8 cellular contexts compared by ENCODE assay signal in genomic region chr6:70108230-70108629, GRCh38.
DNase-seq lines count a peak whose midpoint lies in the region; ATAC-seq, FAIRE-seq and TF ChIP-seq lines count a peak whose summit lies in the region.

No MANE protein-coding gene starts in this region.

- H3K9ac ChIP-seq in HUES64 (ENCODE audit: low read depth, low read length), result no peak overlapping the region

- ATAC-seq in foreskin keratinocyte, result peak; percentile 24
- ATAC-seq in HG02973 (IDR thresholded peaks at IDR 0.05; ENCODE audit: unreplicated experiment), result no peak

- CTCF ChIA-PET in AG04450 (lab: Charles Lee), result interaction anchor here (0.6 to 3.9 kb wide), 24 partner anchors 9 to 1470 kb away, joined by 3 to 49 read pairs (median 3); no protein-coding TSS in a partner anchor

- H3K4me3 ChIP-seq in AG04450 (ENCODE audit: low read depth, low read length) (no peak overlapping the region), HUES64 (ENCODE audit: low read length) (no peak overlapping the region), small intestine (ENCODE audit: low read depth in 1 of 2, low read length in 2 of 2) (no peak overlapping the region)

- WGBS in HUES64, result no CpG with 5 or more reads among the region's 1 CpG
- WGBS in small intestine, 3 donors, result 14 to 32% (median 15%) methylated on average over 1 of the region's 1 CpG

- H3K27me3 ChIP-seq in AG04450 (ENCODE audit: control insufficient read depth, insufficient read depth, low read length), result no peaks in the 10 kb centered on the region
- H3K27me3 ChIP-seq in HUES64 (ENCODE audit: insufficient read depth, low read length), result no peaks in the 10 kb centered on the region
- peaks cover 6% of the 10 kb centered on the region for H3K27me3 ChIP-seq in foreskin keratinocyte
- H3K27me3 ChIP-seq in small intestine (ENCODE audit: control insufficient read depth in 2 of 2, insufficient read depth in 2 of 2, low read length in 2 of 2), result no peaks in the 10 kb centered on the region

- POLR2A ChIA-PET in AG04450 (lab: Yijun Ruan, JAX), result no interaction called here

- peaks cover 10% of the 10 kb centered on the region for H3K4me1 ChIP-seq in HUES64 (ENCODE audit: insufficient read depth, low read length)
- H3K4me1 ChIP-seq in foreskin keratinocyte, result no peaks in the 10 kb centered on the region
- H3K4me1 ChIP-seq in small intestine (ENCODE audit: control insufficient read depth in 2 of 2, insufficient read depth in 1 of 2, low read depth in 1 of 2, low read length in 1 of 2), result no peaks in the 10 kb centered on the region

- TF ChIP-seq CTCF in AG04450 (IDR thresholded peaks at IDR 0.05; ENCODE audit: low read depth, low read length), result peak; percentile 74
- peak; percentile 54 for TF ChIP-seq CTCF in GM12872 (IDR thresholded peaks at IDR 0.05; ENCODE audit: insufficient read depth, low read depth, low read length)
- TF ChIP-seq CTCF in foreskin keratinocyte (conservative IDR thresholded peaks at IDR 0.05), result peak; percentile 80

- H3K36me3 ChIP-seq in HUES64 (ENCODE audit: insufficient read depth, low read length) (no peaks in the 10 kb centered on the region), small intestine (ENCODE audit: control insufficient read depth in 2 of 2, insufficient read depth in 2 of 2, low read length in 2 of 2) (no peaks in the 10 kb centered on the region)

- H3K9me3 ChIP-seq in AG04450 (ENCODE audit: control insufficient read depth, insufficient read depth, low read length) (no peaks in the 10 kb centered on the region), HUES64 (ENCODE audit: insufficient read depth, low read depth, low read length) (no peaks in the 10 kb centered on the region), small intestine (ENCODE audit: control insufficient read depth, low read depth) (no peaks in the 10 kb centered on the region)

- no peak for DNase-seq in AG04450 (ENCODE audit: low read depth, low spot score)
- DNase-seq in SK-N-DZ (ENCODE audit: low spot score), result peak; percentile 63
- peak in 1 of 2 donors; percentile 17 for DNase-seq in foreskin keratinocyte
- peak; percentile 3 for DNase-seq in small intestine
- no peak for DNase-seq in activated effector memory CD4-positive, alpha-beta T cell treated with Interleukin-2 at 50 U/mL for 16 hours

- H3K27ac ChIP-seq in AG04450 (ENCODE audit: low read depth, low read length) (no peak overlapping the region), HUES64 (ENCODE audit: low read depth, low read length) (0 out of 2 replicates have a peak overlapping the region, but pooled peaks have one; percentile 5), foreskin keratinocyte (no peak overlapping the region), small intestine (ENCODE audit: low read depth in 1 of 2, low read length in 1 of 2) (no peak overlapping the region)

- peak; percentile 80 for FAIRE-seq in small intestine (lab: Jason Lieb, UNC)

Comparison
In these comparisons a context has a peak if more than half of its experiments do, and no peak if none do; other contexts are left out.
1. DNase-seq: peak in SK-N-DZ (single experiment) and small intestine (single experiment); none in AG04450 (single experiment) and activated effector memory CD4-positive, alpha-beta T cell treated with Interleukin-2 at 50 U/mL for 16 hours (single experiment).
2. Peak in every context shown above with its lines, with median percentiles within 50 percentile points of each other: CTCF ChIP-seq.